Comparison of ENCODE assay signal across 13 cellular contexts in genomic region chr16:52573365-52574104, GRCh38. TPM values are rescaled to one million over a fixed set of nuclear protein-coding genes. Genes with fewer than 3 reads are reported as not detected.
DNase-seq lines count a peak whose midpoint lies in the region; ATAC-seq and TF ChIP-seq lines count a peak whose summit lies in the region.
"Had no signal": no experiment of that assay in that cellular context is flagged by ENCODE, and none has a peak within 500 bp of the region (broad histone marks: within the 10 kb centered on the region; RNA-seq: fewer than 3 reads in every experiment).

No MANE protein-coding gene starts in this region.

- TF ChIP-seq CTCF in right lobe of liver (IDR thresholded peaks at IDR 0.05): peak in 1 of 4 donors; percentile 20

- H3K27ac ChIP-seq in right lobe of liver: peak overlapping the region; percentile 23 to 81 (median 54)
- H3K27ac ChIP-seq: KMS-11, spleen had no signal

- peaks cover 0 to 24% (median 8%) of the 10 kb centered on the region in 4 donors for H3K4me1 ChIP-seq in right lobe of liver
- H3K4me1 ChIP-seq: spleen had no signal

- H3K36me3 ChIP-seq in right lobe of liver: no peaks in the 10 kb centered on the region
- H3K36me3 ChIP-seq: spleen had no signal

- no peak overlapping the region for H3K4me3 ChIP-seq in right lobe of liver
- H3K4me3 ChIP-seq: spleen had no signal

- TF ChIP-seq POLR2A in right lobe of liver (IDR thresholded peaks at IDR 0.05): peak; percentile 43

- intact Hi-C loops in right lobe of liver (cut with DNase I): no loop called here

- H3K9me3 ChIP-seq in right lobe of liver: no peaks in the 10 kb centered on the region

- peak; percentile 56 for DNase-seq in HuH-7.5 (ENCODE audit: low spot score)
- peak; percentile 32 to 62 (median 57) for DNase-seq in right lobe of liver
- DNase-seq in EL: no peak
- DNase-seq in OCI-M1 (lab: John Stamatoyannopoulos, UW): no peak
- no peak for DNase-seq in foreskin melanocyte
- DNase-seq: activated CD4-positive, alpha-beta T cell treated with anti-CD3 and anti-CD28 coated beads, Interleukin-2, amount 50 U/mL, for 1 hour; dermis blood vessel endothelial cell; NCI-H524; spleen had no signal

- 25% methylated on average over 5 of the region's 6 CpGs for WGBS in right lobe of liver (ENCODE audit: insufficient coverage, low coverage, low lambda C conversion rate, missing lambda C conversion rate)

- H3K27me3 ChIP-seq in right lobe of liver: no peaks in the 10 kb centered on the region
- H3K27me3 ChIP-seq: spleen had no signal

- ATAC-seq in GM18511 (IDR thresholded peaks at IDR 0.05; ENCODE audit: unreplicated experiment): peak; percentile 86
- peak; percentile 76 for ATAC-seq in GM21529 (IDR thresholded peaks at IDR 0.05; ENCODE audit: unreplicated experiment)
- ATAC-seq in right lobe of liver: peak; percentile 86 to 92 (median 89)
- no peak for ATAC-seq in GM21576 (IDR thresholded peaks at IDR 0.05; ENCODE audit: unreplicated experiment)

RNA-seq across cellular contexts. Expression of gene TOX3, which starts 26.6 kb away (rescaled TPM):
- 1 to 10 TPM in 5 of 6 experiments, under 1 TPM in 1; 0.92 to 5.8 (median 3.6) TPM for total RNA-seq in right lobe of liver
- total RNA-seq: spleen had no signal

Comparison
In these comparisons a context has a peak if more than half of its experiments do, and no peak if none do; other contexts are left out.
1. DNase-seq: peak in HuH-7.5 (single experiment) and right lobe of liver (3 of 3); none in EL (single experiment), OCI-M1 (single experiment) and foreskin melanocyte (single experiment).